Comparison of ENCODE assay signal across 1 cellular context in the genomic region with DNA sequence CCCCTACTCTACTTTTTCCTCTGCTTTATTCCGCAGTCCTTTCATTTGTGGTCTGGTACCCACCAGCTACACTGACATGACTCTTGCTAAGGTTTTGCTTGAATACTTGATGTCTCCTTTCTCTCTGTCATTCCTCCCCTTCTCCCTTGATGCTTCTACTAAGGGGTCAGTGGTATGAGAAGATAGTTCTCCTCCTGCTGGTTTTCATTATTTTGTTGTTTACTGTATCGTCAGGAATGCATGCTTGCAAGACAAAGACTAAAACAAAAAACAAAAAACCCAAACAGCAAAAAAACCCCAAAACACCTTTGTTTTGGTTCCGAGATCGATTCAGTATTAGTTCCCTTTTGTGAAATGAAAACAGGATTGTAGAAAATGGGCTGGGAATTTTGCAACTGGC.
A peak's percentile ranks its signal among the peaks of the same experiment; 100 is the strongest.
TF ChIP-seq lines count a peak whose summit lies in the region.

No MANE protein-coding gene starts in this region.

TF ChIP-seq in H1, 55 proteins besides CTCF, POLR2A, EP300 and RAD21:
- TF ChIP-seq TAF7 (optimal IDR thresholded peaks at IDR 0.05; ENCODE audit: borderline replicate concordance, low read depth, low read length) (no peak), SIN3A (conservative IDR thresholded peaks at IDR 0.05 in 1 of 2, IDR thresholded peaks at IDR 0.05 in 1 of 2; ENCODE audit: low read depth in 1 of 2, low read length in 2 of 2) (0 out of 4 replicates have a peak, but pooled peaks of 1 of the 2 experiments have one; percentile 40), HDAC2 (IDR thresholded peaks at IDR 0.05; ENCODE audit: borderline replicate concordance in 1 of 2, low read depth in 2 of 2, low read length in 2 of 2) (peak in 1 of 2 experiments; percentile 96; a peak in 2 of 4 replicates), SP1 (IDR thresholded peaks at IDR 0.05; ENCODE audit: low read depth, low read length) (peak; percentile 41; the same call in 1 of the 2 replicates), TEAD4 (IDR thresholded peaks at IDR 0.05; ENCODE audit: low read depth, low read length) (peak; percentile 91), BRCA1 (IDR thresholded peaks at IDR 0.05; ENCODE audit: low read depth, low read length) (no peak), ASH2L (IDR thresholded peaks at IDR 0.05; ENCODE audit: low read length) (peak; percentile 45), CBX8 (IDR thresholded peaks at IDR 0.05; ENCODE audit: borderline replicate concordance, low read depth, low read length) (no peak), BCL11A (IDR thresholded peaks at IDR 0.05; ENCODE audit: low read depth in 2 of 2, low read length in 2 of 2) (peak; percentile 53 to 54), POLR2AphosphoS5 (IDR thresholded peaks at IDR 0.05; ENCODE audit: low read depth, low read length) (no peak), CHD7 (IDR thresholded peaks at IDR 0.05; ENCODE audit: insufficient replicate concordance, low read length) (peak; percentile 95)
